ENCODE assay signal across 1 cellular context in genomic region chr5:142568271-142568995, GRCh38.
TF ChIP-seq lines count a peak whose summit lies in the region.

No MANE protein-coding gene starts in this region.

TF ChIP-seq in WTC11, 78 proteins besides CTCF, POLR2A, EP300 and RAD21 (continued from another document):
- TF ChIP-seq ZNF263 (CRISPR knock-in tag; IDR thresholded peaks at IDR 0.05; ENCODE audit: low read depth): no peak
TF ChIP-seq in WTC11: peak in this region for 0.
